ENCODE assay signal across 22 cellular contexts in genomic region chr4:174389439-174389838, GRCh38.
A peak's percentile ranks its signal among the peaks of the same experiment; 100 is the strongest.
DNase-seq lines count a peak whose midpoint lies in the region; ATAC-seq, FAIRE-seq and TF ChIP-seq lines count a peak whose summit lies in the region.
"Had no signal": no experiment of that assay in that cellular context is flagged by ENCODE, and none has a peak within 500 bp of the region (broad histone marks: within the 10 kb centered on the region; RNA-seq: fewer than 3 reads in every experiment).

No MANE protein-coding gene starts in this region.

- peaks cover 13 to 33% (median 26%) of the 10 kb centered on the region in 10 experiments for H3K4me1 ChIP-seq in BLaER1 treated with 17β-estradiol and CSF1 and Interleukin-3, amounts not matched to agents 10 nM and 100 nM
- H3K4me1 ChIP-seq in HCT116 (ENCODE audit: control insufficient read depth in 1 of 2, insufficient read depth in 2 of 2, low read length in 2 of 2) (peaks cover 0 to 13% of the 10 kb centered on the region in 2 experiments; a peak in 2 of 4 replicates), K562 (replicated peaks in 1 of 2; ENCODE audit: control insufficient read depth in 2 of 2, insufficient read depth in 2 of 2, low read length in 2 of 2) (peaks cover 0 to 4% of the 10 kb centered on the region in 2 experiments; a peak in 1 of 5 replicates), mucosa of descending colon (ENCODE audit: low read depth) (no peaks in the 10 kb centered on the region), testis (no peaks in the 10 kb centered on the region)
- H3K4me1 ChIP-seq: BE2C had no signal

- TF ChIP-seq EP300 in K562 (IDR thresholded peaks at IDR 0.05; ENCODE audit: low read length): no peak

- H3K9me1 ChIP-seq in K562 (ENCODE audit: control insufficient read depth, insufficient read depth, low read length): no peaks in the 10 kb centered on the region

- BruUV-seq in HCT116 (replicated peaks; lab: Mats Ljungman, UMichigan): no TSS peak
- no TSS peak for BruUV-seq in K562 (replicated peaks; lab: Mats Ljungman, UMichigan)

- peak overlapping the region; percentile 49 to 72 (median 59); a peak in 21 of 22 replicates for H3K4me2 ChIP-seq in BLaER1 treated with 17β-estradiol and CSF1 and Interleukin-3, amounts not matched to agents 10 nM and 100 nM
- H3K4me2 ChIP-seq in HCT116 (ENCODE audit: low read length): peak overlapping the region; percentile 63
- H3K4me2 ChIP-seq in K562 (ENCODE audit: insufficient read depth, low read length): no peak overlapping the region
- H3K4me2 ChIP-seq: KMS-11 had no signal

- CTCF ChIA-PET in HCT116 (lab: Charles Lee) (no interaction called here), K562 (lab: Yijun Ruan, JAX; ENCODE audit: low intra/inter-chr PET ratio) (no interaction called here)

- intact Hi-C loops in HCT116 (cut with micrococcal nuclease) (no loop called here), K562 (cut with micrococcal nuclease) (no loop called here), mucosa of descending colon (cut with DNase I, micrococcal nuclease) (no loop called here), testis (cut with DNase I; ENCODE audit: low total_unique reads) (no loop called here)

- H3K9me3 ChIP-seq in BLaER1 treated with 17β-estradiol and CSF1 and Interleukin-3, amounts not matched to agents 10 nM and 100 nM (replicated peaks in 1 of 11): peaks cover 0 to 9% (median 0%) of the 10 kb centered on the region in 11 experiments; a peak in 4 of 22 replicates
- H3K9me3 ChIP-seq in HCT116 (ENCODE audit: control insufficient read depth in 1 of 2, insufficient read depth in 1 of 2, low read depth in 1 of 2, low read length in 2 of 2) (no peaks in the 10 kb centered on the region), K562 (replicated peaks; ENCODE audit: control insufficient read depth, insufficient read depth, low read depth, low read length) (no peaks in the 10 kb centered on the region), mucosa of descending colon (no peaks in the 10 kb centered on the region), testis (no peaks in the 10 kb centered on the region)
- H3K9me3 ChIP-seq: BE2C had no signal

- H3K79me2 ChIP-seq in HCT116 (ENCODE audit: insufficient read depth, low read length): no peaks in the 10 kb centered on the region
- no peaks in the 10 kb centered on the region for H3K79me2 ChIP-seq in K562 (ENCODE audit: control insufficient read depth, insufficient read depth, low read length)

- H2AFZ ChIP-seq in HCT116 (ENCODE audit: low read depth, low read length, poor library complexity, severe bottlenecking): peak overlapping the region; percentile 42
- H2AFZ ChIP-seq in K562 (ENCODE audit: low read depth, low read length): peak overlapping the region; percentile 29; the same call in 1 of the 2 replicates

- WGBS in K562 (ENCODE audit: insufficient coverage, low coverage, missing lambda C conversion rate): 0% methylated on average over 1 of the region's 1 CpG
- WGBS in testis, 2 donors: 89 to 95% methylated on average over 1 of the region's 1 CpG

- H3K36me3 ChIP-seq in BLaER1 treated with 17β-estradiol and CSF1 and Interleukin-3, amounts not matched to agents 10 nM and 100 nM: no peaks in the 10 kb centered on the region
- H3K36me3 ChIP-seq in HCT116 (ENCODE audit: control insufficient read depth in 1 of 2, insufficient read depth in 2 of 2, low read length in 2 of 2) (no peaks in the 10 kb centered on the region), K562 (ENCODE audit: control insufficient read depth, insufficient read depth, low read length) (no peaks in the 10 kb centered on the region), mucosa of descending colon (ENCODE audit: low read depth) (no peaks in the 10 kb centered on the region), testis (ENCODE audit: low read depth, missing control alignments) (no peaks in the 10 kb centered on the region)
- H3K36me3 ChIP-seq: BE2C had no signal

- TF ChIP-seq RAD21 in HCT116 (IDR thresholded peaks at IDR 0.05; ENCODE audit: low read depth): no peak
- no peak for TF ChIP-seq RAD21 in K562 (CRISPR knock-in tag; conservative IDR thresholded peaks at IDR 0.05 in 1 of 2, IDR thresholded peaks at IDR 0.05 in 1 of 2)

- H3K4me3 ChIP-seq in BLaER1 treated with 17β-estradiol and CSF1 and Interleukin-3, amounts not matched to agents 10 nM and 100 nM: no peak overlapping the region
- H3K4me3 ChIP-seq in HCT116 (replicated peaks in 1 of 2; ENCODE audit: low read depth in 1 of 2, low read length in 2 of 2) (peak overlapping the region in 1 of 2 experiments; percentile 17; a peak in 1 of 4 replicates), K562 (no peak overlapping the region), mucosa of descending colon (no peak overlapping the region), testis (no peak overlapping the region)

- RAD21 ChIA-PET in HCT116 (lab: Charles Lee; ENCODE audit: low non-redundant PET in 1 of 2, low total read pairs in 2 of 2, uncharacterized antibody in 2 of 2, unreplicated experiment in 2 of 2): no interaction called here

- in situ Hi-C loops in K562 (cut with MboI): no loop called here

- TF ChIP-seq POLR2A in HCT116 (IDR thresholded peaks at IDR 0.05; ENCODE audit: borderline replicate concordance, extremely low read depth, insufficient read depth, insufficient read length) (no peak), K562 (conservative IDR thresholded peaks at IDR 0.05) (no peak), testis (IDR thresholded peaks at IDR 0.05) (no peak)

- peak overlapping the region in 3 of 11 experiments; percentile 18 to 36 (median 22); a peak in 2 of 22 replicates for H3K27ac ChIP-seq in BLaER1 treated with 17β-estradiol and CSF1 and Interleukin-3, amounts not matched to agents 10 nM and 100 nM
- H3K27ac ChIP-seq in HCT116 (ENCODE audit: low read depth, low read length) (no peak overlapping the region), K562 (ENCODE audit: extremely low read depth, low read depth, low read length) (no peak overlapping the region), testis (no peak overlapping the region)
- H3K27ac ChIP-seq: KMS-11 had no signal

- TF ChIP-seq CTCF in HCT116 (IDR thresholded peaks at IDR 0.05 in 2 of 3, conservative IDR thresholded peaks at IDR 0.05 in 1 of 3; ENCODE audit: borderline replicate concordance in 1 of 3, insufficient read depth in 1 of 3, low read depth in 2 of 3, low read length in 2 of 3) (no peak), K562 (IDR thresholded peaks at IDR 0.05 in 2 of 3, conservative IDR thresholded peaks at IDR 0.05 in 1 of 3; ENCODE audit: insufficient read depth in 2 of 3, low read depth in 1 of 3, low read length in 3 of 3) (no peak), mucosa of descending colon (IDR thresholded peaks at IDR 0.05) (no peak), testis (IDR thresholded peaks at IDR 0.05) (no peak)

- ATAC-seq in HCT116 (peak; percentile 53; the same call in 1 of the 2 replicates), K562 (peak; percentile 55; the same call in 2 of the 3 replicates), mucosa of descending colon (peak; percentile 73), GM21423 (IDR thresholded peaks at IDR 0.05; ENCODE audit: unreplicated experiment) (no peak), GM19324 (IDR thresholded peaks at IDR 0.05; ENCODE audit: low FRiP score, unreplicated experiment) (no peak)

- no peak for DNase-seq in HCT116 (ENCODE audit: low read depth, low spot score)
- no peak for DNase-seq in K562 (ENCODE audit: extremely low read depth in 1 of 4, low spot score in 3 of 4)
- no peak for DNase-seq in mucosa of descending colon
- no peak for DNase-seq in testis
- no peak for DNase-seq in CD1c-positive myeloid dendritic cell (ENCODE audit: extremely low spot score)
- DNase-seq: BE2C; CD4-positive, alpha-beta memory T cell; DMS153; H7; MV-4-11; NCI-H1105 treated with DMSO at 0.1 percent for 48 hours; NCI-H2029 treated with DMSO at 0.1 percent for 48 hours; NCI-H2171; NCI-H345; NCI-H524 treated with DMSO at 0.1 percent for 48 hours; Right ventricle myocardium superior had no signal

- no peaks in the 10 kb centered on the region for H3K9me2 ChIP-seq in HCT116 (ENCODE audit: insufficient read depth)

- no peaks in the 10 kb centered on the region for H4K20me1 ChIP-seq in BLaER1 treated with 17β-estradiol and CSF1 and Interleukin-3, amounts not matched to agents 10 nM and 100 nM
- H4K20me1 ChIP-seq in HCT116 (ENCODE audit: insufficient read depth) (no peaks in the 10 kb centered on the region), K562 (replicated peaks; ENCODE audit: control insufficient read depth, insufficient read depth, low read length) (no peaks in the 10 kb centered on the region)

- FAIRE-seq in K562 (lab: Jason Lieb, UNC): no peak
- FAIRE-seq: GM12892, HTR-8/SVneo had no signal

- H3K27me3 ChIP-seq in BLaER1 treated with 17β-estradiol and CSF1 and Interleukin-3, amounts not matched to agents 10 nM and 100 nM: no peaks in the 10 kb centered on the region
- H3K27me3 ChIP-seq in HCT116 (ENCODE audit: insufficient read depth, low read length) (no peaks in the 10 kb centered on the region), K562 (ENCODE audit: control insufficient read depth in 2 of 2, insufficient read depth in 2 of 2, low read length in 2 of 2) (no peaks in the 10 kb centered on the region), testis (no peaks in the 10 kb centered on the region)

- POLR2A ChIA-PET in HCT116 (lab: Charles Lee): no interaction called here
- POLR2A ChIA-PET in K562 (lab: Yijun Ruan, JAX): no interaction called here

- H3K9ac ChIP-seq in BLaER1 treated with 17β-estradiol and CSF1 and Interleukin-3, amounts not matched to agents 10 nM and 100 nM: no peak overlapping the region
- H3K9ac ChIP-seq in HCT116 (ENCODE audit: low read length) (no peak overlapping the region), K562 (ENCODE audit: insufficient read depth in 1 of 2, low read depth in 2 of 2, low read length in 2 of 2) (no peak overlapping the region)
- H3K9ac ChIP-seq: KMS-11 had no signal

TF ChIP-seq in HCT116, 20 proteins besides CTCF, POLR2A, EP300 and RAD21 (continues in another document):
- no peak for TF ChIP-seq EZH2 (IDR thresholded peaks at IDR 0.05)

TF ChIP-seq in K562, 482 proteins besides CTCF, POLR2A, EP300 and RAD21:
- TF ChIP-seq HMBOX1 (IDR thresholded peaks at IDR 0.05) (no peak), MEF2A (IDR thresholded peaks at IDR 0.05; ENCODE audit: control insufficient read depth, low read depth, low read length) (peak; percentile 46; the same call in 1 of the 2 replicates)

Comparison
In these comparisons a context has a peak if more than half of its experiments do, and no peak if none do; other contexts are left out.
1. ATAC-seq: peak in HCT116 (single experiment), K562 (single experiment) and mucosa of descending colon (single experiment); none in GM21423 (single experiment) and GM19324 (single experiment).